ENCODE assay signal across 10 cellular contexts in the genomic region with DNA sequence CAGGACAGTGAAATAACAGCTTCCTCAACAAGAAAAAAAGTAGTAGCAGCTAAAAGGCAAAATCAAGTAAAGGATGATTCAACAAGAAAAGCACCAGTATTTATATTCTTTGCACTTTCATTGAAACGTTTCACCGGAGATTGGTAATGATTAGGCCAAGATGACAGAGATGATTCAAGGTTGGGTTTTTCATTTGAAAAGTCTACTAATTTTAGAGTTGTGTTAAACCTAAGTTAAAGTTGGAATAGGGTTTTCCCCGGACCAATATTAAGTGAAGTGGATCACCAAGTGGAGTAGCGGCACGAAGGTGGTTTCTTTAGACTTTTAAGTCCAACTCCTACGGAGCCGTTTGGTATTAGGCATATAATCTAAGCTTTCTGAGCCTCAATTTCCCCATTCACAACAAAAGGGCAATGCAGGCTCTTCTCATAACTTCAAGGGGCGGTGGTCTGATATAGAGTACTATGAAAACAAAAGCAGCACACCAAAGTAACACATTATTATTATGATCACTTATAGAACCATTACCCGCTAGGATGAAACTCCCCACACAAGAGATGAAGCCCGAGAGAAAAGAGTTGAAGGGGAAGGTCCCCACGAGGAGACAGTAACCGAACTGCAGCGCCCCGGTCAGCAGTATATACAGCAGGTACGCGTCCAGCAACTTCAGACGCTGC. TPM values are rescaled to one million over a fixed set of nuclear protein-coding genes. Genes with fewer than 3 reads are reported as not detected.
DNase-seq lines count a peak whose midpoint lies in the region; FAIRE-seq and TF ChIP-seq lines count a peak whose summit lies in the region.
"Had no signal": no experiment of that assay in that cellular context is flagged by ENCODE, and none has a peak within 500 bp of the region (broad histone marks: within the 10 kb centered on the region; RNA-seq: fewer than 3 reads in every experiment).

No MANE protein-coding gene starts in this region.

- no peak for DNase-seq in T-helper 2 cell treated with Interferon-gamma antibody and Interleukin-4, amounts not matched to agents 5 μg/mL and 100 μg/mL, for 36 hours (ENCODE audit: low spot score)
- DNase-seq in T-helper 2 cell (no peak), immature natural killer cell (no peak), substantia nigra (lab: John Stamatoyannopoulos, UW) (no peak), GM12891 (ENCODE audit: insufficient read length, low spot score) (no peak), COLO829 (ENCODE audit: low spot score) (no peak)
- DNase-seq in activated T-helper 2 cell treated with anti-CD3 and anti-CD28 coated beads, Interferon-gamma antibody, Interleukin-2, Interleukin-4, amounts not matched to agents 10 μg/mL and 5 μg/mL and 100 μg/mL, durations not matched to agents 14 hours and 24 hours and 36 hours (ENCODE audit: low spot score), result no peak
- no peak for DNase-seq in effector CD4-positive, alpha-beta T cell

- peak overlapping the region; percentile 99 for H3K4me3 Mint-ChIP-seq in T-helper 2 cell treated with Interferon-gamma antibody and Interleukin-4, amounts not matched to agents 5 μg/mL and 100 μg/mL, for 36 hours
- H3K4me3 Mint-ChIP-seq in activated T-helper 2 cell treated with anti-CD3 and anti-CD28 coated beads, Interferon-gamma antibody, Interleukin-2, Interleukin-4, amounts not matched to agents 10 μg/mL and 5 μg/mL and 100 μg/mL, durations not matched to agents 14 hours and 24 hours and 36 hours (ENCODE audit: low read depth), result peak overlapping the region; percentile 88
- peak overlapping the region; percentile 91 to 98 (median 97) for H3K4me3 Mint-ChIP-seq in immature natural killer cell

- H3K27ac Mint-ChIP-seq in T-helper 2 cell treated with Interferon-gamma antibody and Interleukin-4, amounts not matched to agents 5 μg/mL and 100 μg/mL, for 36 hours, result peak overlapping the region; percentile 100
- peak overlapping the region; percentile 95 for H3K27ac Mint-ChIP-seq in activated T-helper 2 cell treated with anti-CD3 and anti-CD28 coated beads, Interferon-gamma antibody, Interleukin-2, Interleukin-4, amounts not matched to agents 10 μg/mL and 5 μg/mL and 100 μg/mL, durations not matched to agents 14 hours and 24 hours and 36 hours
- H3K27ac Mint-ChIP-seq in immature natural killer cell, result peak overlapping the region; percentile 98 to 100 (median 99)

- H3K27ac ChIP-seq in substantia nigra (ENCODE audit: low read depth, low read length, poor library complexity, severe bottlenecking), result peak overlapping the region; percentile 56

- H3K4me1 Mint-ChIP-seq in T-helper 2 cell treated with Interferon-gamma antibody and Interleukin-4, amounts not matched to agents 5 μg/mL and 100 μg/mL, for 36 hours (ENCODE audit: low read depth), result peaks cover 53% of the 10 kb centered on the region
- H3K4me1 Mint-ChIP-seq in activated T-helper 2 cell treated with anti-CD3 and anti-CD28 coated beads, Interferon-gamma antibody, Interleukin-2, Interleukin-4, amounts not matched to agents 10 μg/mL and 5 μg/mL and 100 μg/mL, durations not matched to agents 14 hours and 24 hours and 36 hours (ENCODE audit: low read depth), result peaks cover 54% of the 10 kb centered on the region
- peaks cover 52 to 60% of the 10 kb centered on the region in 2 donors for H3K4me1 Mint-ChIP-seq in immature natural killer cell

- no peak for TF ChIP-seq POLR2A in GM12891 (IDR thresholded peaks at IDR 0.05; ENCODE audit: low read depth, low read length)

- peaks cover 5% of the 10 kb centered on the region for H3K27me3 Mint-ChIP-seq in T-helper 2 cell treated with Interferon-gamma antibody and Interleukin-4, amounts not matched to agents 5 μg/mL and 100 μg/mL, for 36 hours (ENCODE audit: low read depth)
- H3K27me3 Mint-ChIP-seq in activated T-helper 2 cell treated with anti-CD3 and anti-CD28 coated beads, Interferon-gamma antibody, Interleukin-2, Interleukin-4, amounts not matched to agents 10 μg/mL and 5 μg/mL and 100 μg/mL, durations not matched to agents 14 hours and 24 hours and 36 hours (ENCODE audit: low read depth), result peaks cover 6% of the 10 kb centered on the region
- peaks cover 14 to 16% (median 16%) of the 10 kb centered on the region in 3 donors for H3K27me3 Mint-ChIP-seq in immature natural killer cell (ENCODE audit: low read depth in 3 of 3)

- no peak for FAIRE-seq in GM12891 (lab: Jason Lieb, UNC)

- H3K36me3 Mint-ChIP-seq in T-helper 2 cell treated with Interferon-gamma antibody and Interleukin-4, amounts not matched to agents 5 μg/mL and 100 μg/mL, for 36 hours (ENCODE audit: low read depth), result peaks cover 30% of the 10 kb centered on the region
- peaks cover 38% of the 10 kb centered on the region for H3K36me3 Mint-ChIP-seq in activated T-helper 2 cell treated with anti-CD3 and anti-CD28 coated beads, Interferon-gamma antibody, Interleukin-2, Interleukin-4, amounts not matched to agents 10 μg/mL and 5 μg/mL and 100 μg/mL, durations not matched to agents 14 hours and 24 hours and 36 hours (ENCODE audit: low read depth)
- H3K36me3 Mint-ChIP-seq in immature natural killer cell, result no peaks in the 10 kb centered on the region

- intact Hi-C loops in activated T-helper 2 cell treated with anti-CD3 and anti-CD28 coated beads, Interferon-gamma antibody, Interleukin-2, Interleukin-4, amounts not matched to agents 10 μg/mL and 5 μg/mL and 100 μg/mL, durations not matched to agents 14 hours and 24 hours and 36 hours (cut with micrococcal nuclease), result loop anchor here (1.0 to 5.0 kb wide), 8 partner anchors 10 to 340 kb away; partner anchors contain the start of genes ABHD4, LRP10, OXA1L and PRMT5

- H3K9me3 Mint-ChIP-seq in T-helper 2 cell treated with Interferon-gamma antibody and Interleukin-4, amounts not matched to agents 5 μg/mL and 100 μg/mL, for 36 hours, result no peaks in the 10 kb centered on the region
- no peaks in the 10 kb centered on the region for H3K9me3 Mint-ChIP-seq in activated T-helper 2 cell treated with anti-CD3 and anti-CD28 coated beads, Interferon-gamma antibody, Interleukin-2, Interleukin-4, amounts not matched to agents 10 μg/mL and 5 μg/mL and 100 μg/mL, durations not matched to agents 14 hours and 24 hours and 36 hours
- H3K9me3 Mint-ChIP-seq in immature natural killer cell, result no peaks in the 10 kb centered on the region

TF ChIP-seq in GM12891, 5 proteins besides CTCF, POLR2A, EP300 and RAD21:
- TF ChIP-seq POLR2AphosphoS5 (IDR thresholded peaks at IDR 0.05; ENCODE audit: low read depth, low read length) (no peak), POU2F2 (IDR thresholded peaks at IDR 0.05; ENCODE audit: low read depth, low read length) (no peak), SPI1 (IDR thresholded peaks at IDR 0.05; ENCODE audit: low read depth, low read length) (no peak), TAF1 (IDR thresholded peaks at IDR 0.05; ENCODE audit: low read depth, low read length) (no peak), PAX5 (IDR thresholded peaks at IDR 0.05; ENCODE audit: insufficient read depth, low read length, severe bottlenecking) (no peak)
TF ChIP-seq in GM12891: peak in this region for 0.

RNA-seq across cellular contexts. Expression of gene DAD1, which starts 0.5 kb away (rescaled TPM):
- 246 and 256 TPM in 2 replicates for total RNA-seq in activated T-helper 2 cell treated with anti-CD3 and anti-CD28 coated beads, Interferon-gamma antibody, Interleukin-2, Interleukin-4, amounts not matched to agents 10 μg/mL and 5 μg/mL and 100 μg/mL, durations not matched to agents 14 hours and 24 hours and 36 hours
- polyA plus RNA-seq in immature natural killer cell, result 100 to 1,000 TPM; 602 to 622 (median 602) TPM
- polyA plus RNA-seq in GM12891 (2012; ENCODE audit: low read depth, missing spikeins), result 280 TPM

RNA-seq across cellular contexts. Expression of gene ABHD4, which starts 9.5 kb away (rescaled TPM):
- total RNA-seq in activated T-helper 2 cell treated with anti-CD3 and anti-CD28 coated beads, Interferon-gamma antibody, Interleukin-2, Interleukin-4, amounts not matched to agents 10 μg/mL and 5 μg/mL and 100 μg/mL, durations not matched to agents 14 hours and 24 hours and 36 hours, result 9.2 and 10.8 TPM in 2 replicates
- polyA plus RNA-seq in immature natural killer cell, result 10 to 100 TPM; 16.2 to 37.5 (median 30.8) TPM
- 7.3 TPM for polyA plus RNA-seq in GM12891 (2012; ENCODE audit: low read depth, missing spikeins)

RNA-seq across cellular contexts. Expression of gene OR6J1, which starts 55.6 kb away (rescaled TPM):
- total RNA-seq in activated T-helper 2 cell treated with anti-CD3 and anti-CD28 coated beads, Interferon-gamma antibody, Interleukin-2, Interleukin-4, amounts not matched to agents 10 μg/mL and 5 μg/mL and 100 μg/mL, durations not matched to agents 14 hours and 24 hours and 36 hours, result not detected in 2 replicates
- not detected for polyA plus RNA-seq in immature natural killer cell
- polyA plus RNA-seq in GM12891 (2012; ENCODE audit: low read depth, missing spikeins), result not detected
- total RNA-seq: activated CD8-positive, alpha-beta memory T cell treated with anti-CD3 and anti-CD28 coated beads for 36 hours; temporal lobe had no signal
